In genomic region chr2:190841707-190842505, GRCh38 we compare ENCODE assay signal across 1 cellular context.
TF ChIP-seq lines count a peak whose summit lies in the region.

No MANE protein-coding gene starts in this region.

TF ChIP-seq in HepG2, 621 proteins besides CTCF, POLR2A, EP300 and RAD21 (continued from another document):
- TF ChIP-seq ZNF644 (CRISPR knock-in tag; IDR thresholded peaks at IDR 0.05; ENCODE audit: low read depth) (0 out of 2 replicates have a peak, but pooled peaks have one; percentile 13), ARID2 (CRISPR knock-in tag; IDR thresholded peaks at IDR 0.05; ENCODE audit: borderline replicate concordance) (no peak), MAFK (conservative IDR thresholded peaks at IDR 0.05 in 1 of 2, IDR thresholded peaks at IDR 0.05 in 1 of 2; ENCODE audit: low read length in 2 of 2) (peak; percentile 17 to 24; a peak in 1 of 4 replicates), ZNF317 (CRISPR knock-in tag; IDR thresholded peaks at IDR 0.05) (peak; percentile 89), PREB (CRISPR knock-in tag; IDR thresholded peaks at IDR 0.05) (no peak), ZNF614 (CRISPR knock-in tag; IDR thresholded peaks at IDR 0.05; ENCODE audit: borderline replicate concordance) (no peak), ATF3 (CRISPR knock-in tag; IDR thresholded peaks at IDR 0.05) (no peak), HNRNPH1 (optimal IDR thresholded peaks at IDR 0.05; ENCODE audit: low read depth, low read length) (no peak), FOXP4 (CRISPR knock-in tag; IDR thresholded peaks at IDR 0.05) (no peak), BCL6 (CRISPR knock-in tag; IDR thresholded peaks at IDR 0.05) (0 out of 2 replicates have a peak, but pooled peaks have one; percentile 25), ZNF207 (IDR thresholded peaks at IDR 0.05; ENCODE audit: borderline replicate concordance) (no peak), AGO1 (IDR thresholded peaks at IDR 0.05; ENCODE audit: low read depth, low read length, poor library complexity, severe bottlenecking) (no peak), ZNF280B (CRISPR knock-in tag; IDR thresholded peaks at IDR 0.05; ENCODE audit: borderline replicate concordance) (no peak), RARG (CRISPR knock-in tag; IDR thresholded peaks at IDR 0.05; ENCODE audit: low read depth) (no peak), ZHX2 (IDR thresholded peaks at IDR 0.05; ENCODE audit: low read depth) (no peak), ZHX2 (CRISPR knock-in tag; IDR thresholded peaks at IDR 0.05; ENCODE audit: borderline replicate concordance) (no peak), ZFP82 (CRISPR knock-in tag; IDR thresholded peaks at IDR 0.05; ENCODE audit: borderline replicate concordance) (no peak), SCMH1 (CRISPR knock-in tag; IDR thresholded peaks at IDR 0.05; ENCODE audit: borderline replicate concordance) (no peak), MTF1 (CRISPR knock-in tag; IDR thresholded peaks at IDR 0.05) (no peak), MLLT10 (CRISPR knock-in tag; IDR thresholded peaks at IDR 0.05) (no peak), SALL1 (CRISPR knock-in tag; IDR thresholded peaks at IDR 0.05) (no peak), ZNF883 (CRISPR knock-in tag; IDR thresholded peaks at IDR 0.05; ENCODE audit: not compliant biosample characterization) (no peak), HDAC2 (CRISPR knock-in tag; IDR thresholded peaks at IDR 0.05) (no peak), ZNF232 (CRISPR knock-in tag; IDR thresholded peaks at IDR 0.05; ENCODE audit: borderline replicate concordance) (no peak), SNAPC2 (CRISPR knock-in tag; IDR thresholded peaks at IDR 0.05) (no peak), HMG20A (CRISPR knock-in tag; IDR thresholded peaks at IDR 0.05; ENCODE audit: borderline replicate concordance) (peak; percentile 48; the same call in 1 of the 2 replicates), ZNF639 (CRISPR knock-in tag; conservative IDR thresholded peaks at IDR 0.05) (no peak), HNF4A (CRISPR knock-in tag; IDR thresholded peaks at IDR 0.05) (no peak)
